Comparison of ENCODE assay signal across 8 cellular contexts in the genomic region with DNA sequence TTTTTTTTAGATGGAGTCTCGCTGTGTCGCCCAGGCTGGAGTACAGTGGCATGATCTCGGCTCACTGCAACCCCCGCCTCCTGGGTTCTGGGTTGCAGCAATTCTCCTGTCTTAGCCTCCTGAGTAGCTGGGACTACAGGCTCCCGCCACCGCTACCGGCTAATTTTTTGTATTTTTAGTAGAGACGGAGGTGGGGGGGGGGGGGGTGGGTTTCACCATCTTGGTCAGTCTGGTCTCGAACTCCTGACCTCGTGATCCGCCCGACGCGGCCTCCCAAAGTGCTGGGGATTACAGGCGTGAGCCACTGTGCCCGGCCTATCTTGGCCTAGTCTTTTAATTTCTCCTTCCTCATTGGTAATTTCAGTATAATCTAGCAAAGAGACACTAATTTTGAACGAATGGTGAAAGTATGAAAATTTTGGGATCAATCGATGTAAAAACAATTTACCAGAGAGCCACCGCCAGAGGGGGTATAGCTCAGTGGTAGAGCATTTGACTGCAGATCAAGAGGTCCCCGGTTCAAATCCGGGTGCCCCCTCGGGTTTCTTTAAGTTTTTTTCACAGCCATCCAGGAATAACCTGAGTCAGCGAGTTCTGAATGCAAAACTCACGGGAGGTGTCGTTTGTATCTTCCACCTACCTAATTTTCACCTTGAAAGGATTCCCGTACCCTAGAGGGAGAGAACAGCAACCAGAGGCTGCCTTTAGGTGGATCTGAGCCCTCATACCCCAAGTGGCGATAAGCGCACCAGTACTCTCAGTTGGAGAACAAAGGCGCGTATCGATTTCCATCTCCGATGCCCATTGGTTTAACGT. TPM values are rescaled to one million over a fixed set of nuclear protein-coding genes. Genes with fewer than 3 reads are reported as not detected.
DNase-seq lines count a peak whose midpoint lies in the region; TF ChIP-seq lines count a peak whose summit lies in the region.

No MANE protein-coding gene starts in this region.

- H3K4me1 ChIP-seq in MM.1S (ENCODE audit: low read length) = peaks cover 7% of the 10 kb centered on the region
- peaks cover 20 to 54% (median 33%) of the 10 kb centered on the region in 6 donors for H3K4me1 ChIP-seq in spleen

- no peaks in the 10 kb centered on the region for H3K9me3 ChIP-seq in MM.1S (replicated peaks; ENCODE audit: insufficient read depth, low read length)
- no peaks in the 10 kb centered on the region for H3K9me3 ChIP-seq in spleen

- H3K27me3 Mint-ChIP-seq in immature natural killer cell (ENCODE audit: low read depth in 3 of 3) = peaks cover 19 to 35% (median 19%) of the 10 kb centered on the region in 3 donors

- no peak for TF ChIP-seq POLR2A in spleen (IDR thresholded peaks at IDR 0.05)

- peak; percentile 46 for TF ChIP-seq CTCF in MM.1S (IDR thresholded peaks at IDR 0.05; ENCODE audit: low read length)
- peak; percentile 37 for TF ChIP-seq CTCF in astrocyte of the cerebellum (IDR thresholded peaks at IDR 0.05; ENCODE audit: low read depth, low read length, missing control alignments)
- peak in 6 of 11 experiments; percentile 13 to 61 (median 42) for TF ChIP-seq CTCF in spleen (IDR thresholded peaks at IDR 0.05 in 8 of 11, conservative IDR thresholded peaks at IDR 0.05 in 3 of 11)

- H3F3A ChIP-seq in MM.1S (ENCODE audit: insufficient read depth, low read length) = peaks cover 38% of the 10 kb centered on the region

- H3K27me3 ChIP-seq in MM.1S (replicated peaks; ENCODE audit: insufficient read depth, low read length) (no peaks in the 10 kb centered on the region), spleen (replicated peaks in 1 of 7) (no peaks in the 10 kb centered on the region)

- H3K9ac ChIP-seq in MM.1S (ENCODE audit: low read length) = peak overlapping the region; percentile 81

- peak overlapping the region; percentile 80 for H3K27ac ChIP-seq in MM.1S (ENCODE audit: low read length)
- peak overlapping the region; percentile 87 to 99 (median 97) for H3K27ac ChIP-seq in spleen

- peak overlapping the region; percentile 82 for H3K4me2 ChIP-seq in MM.1S (ENCODE audit: low read depth, low read length)

- H3K4me3 ChIP-seq in MM.1S (ENCODE audit: low read length) = peak overlapping the region; percentile 99
- H3K4me3 ChIP-seq in astrocyte of the cerebellum (ENCODE audit: low read depth, low read length) = peak overlapping the region; percentile 97
- H3K4me3 ChIP-seq in spleen = peak overlapping the region in 7 of 8 donors; percentile 21 to 100 (median 94)

- intact Hi-C loops in spleen (cut with DNase I; ENCODE audit: low total_unique reads) = no loop called here

- H3K36me3 Mint-ChIP-seq in immature natural killer cell = no peaks in the 10 kb centered on the region

- peak overlapping the region; percentile 79 to 99 (median 97) for H3K27ac Mint-ChIP-seq in immature natural killer cell

- H3K36me3 ChIP-seq in MM.1S (replicated peaks; ENCODE audit: insufficient read depth, low read length) (no peaks in the 10 kb centered on the region), spleen (peaks cover 0 to 7% (median 0%) of the 10 kb centered on the region in 6 donors)

- in situ Hi-C loops in astrocyte of the cerebellum (cut with HindIII; ENCODE audit: low sequenced_read_pairs) = no loop called here

- H3K9me2 ChIP-seq in MM.1S (replicated peaks; ENCODE audit: insufficient read depth, low read length) = no peaks in the 10 kb centered on the region

- DNase-seq in DMS153 treated with DMSO at 0.1 percent for 48 hours (lab: John Stamatoyannopoulos, UW; ENCODE audit: unreplicated experiment) = peak; percentile 65
- peak; percentile 74 for DNase-seq in MM.1S
- peak; percentile 30 to 70 for DNase-seq in SW 1271 (lab: John Stamatoyannopoulos, UW)
- DNase-seq in astrocyte of the cerebellum (ENCODE audit: low read depth) = no peak
- peak in 1 of 3 donors; percentile 56 for DNase-seq in immature natural killer cell
- no peak for DNase-seq in spleen
- DNase-seq in COR-L47 (lab: John Stamatoyannopoulos, UW) = no peak
- no peak for DNase-seq in NCI-H2107 treated with DMSO at 0.1 percent for 48 hours (lab: John Stamatoyannopoulos, UW; ENCODE audit: unreplicated experiment)

- peak overlapping the region; percentile 43 to 99 (median 98) for H3K4me3 Mint-ChIP-seq in immature natural killer cell

- peaks cover 32 to 33% of the 10 kb centered on the region in 2 donors for H3K4me1 Mint-ChIP-seq in immature natural killer cell

- H4K20me1 ChIP-seq in MM.1S (ENCODE audit: insufficient read depth, low read length) = no peaks in the 10 kb centered on the region

- WGBS in spleen, 5 donors = 20 to 38% (median 29%) methylated on average over 33 of the region's 33 CpGs

- peaks cover 22% of the 10 kb centered on the region for H3K79me2 ChIP-seq in MM.1S (ENCODE audit: low read length)

- peak overlapping the region; percentile 83 for H2AFZ ChIP-seq in MM.1S (ENCODE audit: low read length)

- H3K9me3 Mint-ChIP-seq in immature natural killer cell = no peaks in the 10 kb centered on the region

RNA-seq across cellular contexts. Expression of a gene that starts 2.5 kb away (rescaled TPM):
- polyA plus RNA-seq in immature natural killer cell (100 to 1,000 TPM in 1 of 3 donors, 10 to 100 TPM in 2; 94.3 to 171 (median 96.5) TPM), spleen (10 to 100 TPM; 38.8 to 84.3 (median 45.6) TPM)
- 100 to 1,000 TPM; 117 to 196 (median 154) TPM for total RNA-seq in spleen

RNA-seq across cellular contexts. Expression of a gene that starts 13.9 kb away (rescaled TPM):
- polyA plus RNA-seq in immature natural killer cell (100 to 1,000 TPM; 285 to 713 (median 532) TPM), spleen (1,000 to 10,000 TPM; 5,045 to 6,883 (median 6,622) TPM)
- total RNA-seq in spleen = 1,000 to 10,000 TPM; 1,006 to 1,826 (median 1,444) TPM

RNA-seq across cellular contexts. Expression of a gene that starts 42.3 kb away (rescaled TPM):
- polyA plus RNA-seq in immature natural killer cell (10 to 100 TPM in 1 of 3 donors, 1 to 10 TPM in 2; 4.3 to 11.1 (median 5.2) TPM), spleen (10 to 100 TPM; 14.7 to 26.7 (median 25.1) TPM)
- total RNA-seq in spleen = 10 to 100 TPM; 23.6 to 32.8 (median 28.3) TPM

Comparison
In these comparisons a context has a peak if more than half of its experiments do, and no peak if none do; other contexts are left out.
1. DNase-seq: peak in DMS153 treated with DMSO at 0.1 percent for 48 hours (single experiment), MM.1S (single experiment) and SW 1271 (2 of 2); none in astrocyte of the cerebellum (single experiment), spleen (single experiment), COR-L47 (single experiment) and NCI-H2107 treated with DMSO at 0.1 percent for 48 hours (single experiment).
2. RNA of a gene that starts 13.9 kb away (polyA plus RNA-seq): 5,045 to 6,883 TPM in spleen; 285 to 713 TPM in immature natural killer cell; every median in the first group is over 4 times any median in the second.
3. Peak in every context shown above with its lines, with median percentiles within 50 percentile points of each other: H3K4me3 ChIP-seq and CTCF ChIP-seq.